ENCODE assay signal across 10 cellular contexts in genomic region chr18:24734058-24734457, GRCh38.
A peak's percentile ranks its signal among the peaks of the same experiment; 100 is the strongest.
DNase-seq lines count a peak whose midpoint lies in the region; ATAC-seq, FAIRE-seq and TF ChIP-seq lines count a peak whose summit lies in the region.
"Had no signal": no experiment of that assay in that cellular context is flagged by ENCODE, and none has a peak within 500 bp of the region (broad histone marks: within the 10 kb centered on the region; RNA-seq: fewer than 3 reads in every experiment).

No MANE protein-coding gene starts in this region.

- H3K9me3 ChIP-seq in HCT116 (ENCODE audit: control insufficient read depth in 1 of 2, insufficient read depth in 1 of 2, low read depth in 1 of 2, low read length in 2 of 2): no peaks in the 10 kb centered on the region

- no peak overlapping the region for H3K4me3 ChIP-seq in HCT116 (replicated peaks in 1 of 2; ENCODE audit: low read depth in 1 of 2, low read length in 2 of 2)

- H3K79me2 ChIP-seq in HCT116 (ENCODE audit: insufficient read depth, low read length): no peaks in the 10 kb centered on the region

- H3K9me2 ChIP-seq in HCT116 (ENCODE audit: insufficient read depth): no peaks in the 10 kb centered on the region

- POLR2A ChIA-PET in HCT116 (lab: Charles Lee): no interaction called here

- no peak for TF ChIP-seq POLR2A in HCT116 (IDR thresholded peaks at IDR 0.05; ENCODE audit: borderline replicate concordance, extremely low read depth, insufficient read depth, insufficient read length)
- TF ChIP-seq POLR2A in GM12891 (IDR thresholded peaks at IDR 0.05; ENCODE audit: low read depth, low read length): no peak

- no peaks in the 10 kb centered on the region for H3K36me3 ChIP-seq in HCT116 (ENCODE audit: control insufficient read depth in 1 of 2, insufficient read depth in 2 of 2, low read length in 2 of 2)

- CTCF ChIA-PET in HCT116 (lab: Charles Lee): no interaction called here

- no TSS peak for BruUV-seq in HCT116 (replicated peaks; lab: Mats Ljungman, UMichigan)

- peak; percentile 74 for TF ChIP-seq CTCF in C4-2B (conservative IDR thresholded peaks at IDR 0.05)
- TF ChIP-seq CTCF in HCT116 (IDR thresholded peaks at IDR 0.05 in 2 of 3, conservative IDR thresholded peaks at IDR 0.05 in 1 of 3; ENCODE audit: borderline replicate concordance in 1 of 3, insufficient read depth in 1 of 3, low read depth in 2 of 3, low read length in 2 of 3): peak; percentile 7 to 46 (median 25); a peak in 4 of 6 replicates

- no peaks in the 10 kb centered on the region for H3K4me1 ChIP-seq in HCT116 (ENCODE audit: control insufficient read depth in 1 of 2, insufficient read depth in 2 of 2, low read length in 2 of 2)

- H3K27me3 ChIP-seq in HCT116 (ENCODE audit: insufficient read depth, low read length): peaks cover 17% of the 10 kb centered on the region

- no peaks in the 10 kb centered on the region for H3K4me1 Mint-ChIP-seq in activated T-helper 1 cell treated with anti-CD3 and anti-CD28 coated beads, Interleukin-12 subunit alpha, Interleukin-12 subunit beta, Interleukin-2, Interleukin-4 antibody, amounts not matched to agents 30 ng/mL and 10 ng/mL and 1 ng/mL, durations not matched to agents 14 hours and 24 hours and 36 hours (ENCODE audit: low read depth)

- H3K4me3 Mint-ChIP-seq in activated T-helper 1 cell treated with anti-CD3 and anti-CD28 coated beads, Interleukin-12 subunit alpha, Interleukin-12 subunit beta, Interleukin-2, Interleukin-4 antibody, amounts not matched to agents 30 ng/mL and 10 ng/mL and 1 ng/mL, durations not matched to agents 14 hours and 24 hours and 36 hours: no peak overlapping the region
- H3K4me3 Mint-ChIP-seq: dendritic cell treated with granulocyte-macrophage colony-stimulating factor and Interleukin-4, amounts not matched to agents 40 ng/mL and 50 ng/mL, for 4 days had no signal

- intact Hi-C loops in HCT116 (cut with micrococcal nuclease): loop anchor here (2.0 kb wide), 1 partner anchor 189 kb away; no protein-coding TSS in a partner anchor
- intact Hi-C loops in activated T-helper 1 cell treated with anti-CD3 and anti-CD28 coated beads, Interleukin-12 subunit alpha, Interleukin-12 subunit beta, Interleukin-2, Interleukin-4 antibody, amounts not matched to agents 30 ng/mL and 10 ng/mL and 1 ng/mL, durations not matched to agents 14 hours and 24 hours and 36 hours (cut with micrococcal nuclease): no loop called here

- DNase-seq in HCT116 (ENCODE audit: low read depth, low spot score) (no peak), SK-N-DZ (ENCODE audit: low spot score) (peak; percentile 51), islet precursor cell (peak; percentile 79), GM12891 (ENCODE audit: insufficient read length, low spot score) (no peak)
- no peak for DNase-seq in effector CD8-positive, alpha-beta T cell (lab: John Stamatoyannopoulos, UW)
- no peak for DNase-seq in activated T-helper 1 cell treated with anti-CD3 and anti-CD28 coated beads, Interleukin-12 subunit alpha, Interleukin-12 subunit beta, Interleukin-2, Interleukin-4 antibody, amounts not matched to agents 30 ng/mL and 10 ng/mL and 1 ng/mL, durations not matched to agents 14 hours and 24 hours and 36 hours (ENCODE audit: low spot score)
- DNase-seq: activated CD4-positive, alpha-beta T cell treated with anti-CD3 and anti-CD28 coated beads for 1 hour had no signal

- no peak overlapping the region for H3K27ac ChIP-seq in C4-2B
- no peak overlapping the region for H3K27ac ChIP-seq in HCT116 (ENCODE audit: low read depth, low read length)

- H3K36me3 Mint-ChIP-seq in activated T-helper 1 cell treated with anti-CD3 and anti-CD28 coated beads, Interleukin-12 subunit alpha, Interleukin-12 subunit beta, Interleukin-2, Interleukin-4 antibody, amounts not matched to agents 30 ng/mL and 10 ng/mL and 1 ng/mL, durations not matched to agents 14 hours and 24 hours and 36 hours (ENCODE audit: low read depth): no peaks in the 10 kb centered on the region

- H3K27me3 Mint-ChIP-seq in activated T-helper 1 cell treated with anti-CD3 and anti-CD28 coated beads, Interleukin-12 subunit alpha, Interleukin-12 subunit beta, Interleukin-2, Interleukin-4 antibody, amounts not matched to agents 30 ng/mL and 10 ng/mL and 1 ng/mL, durations not matched to agents 14 hours and 24 hours and 36 hours (ENCODE audit: insufficient read depth): no peaks in the 10 kb centered on the region
- H3K27me3 Mint-ChIP-seq: dendritic cell treated with granulocyte-macrophage colony-stimulating factor and Interleukin-4, amounts not matched to agents 40 ng/mL and 50 ng/mL, for 4 days had no signal

- FAIRE-seq in GM12891 (lab: Jason Lieb, UNC): no peak

- H3K9me3 Mint-ChIP-seq in activated T-helper 1 cell treated with anti-CD3 and anti-CD28 coated beads, Interleukin-12 subunit alpha, Interleukin-12 subunit beta, Interleukin-2, Interleukin-4 antibody, amounts not matched to agents 30 ng/mL and 10 ng/mL and 1 ng/mL, durations not matched to agents 14 hours and 24 hours and 36 hours: no peaks in the 10 kb centered on the region
- H3K9me3 Mint-ChIP-seq: dendritic cell treated with granulocyte-macrophage colony-stimulating factor and Interleukin-4, amounts not matched to agents 40 ng/mL and 50 ng/mL, for 4 days had no signal

- H3K4me2 ChIP-seq in HCT116 (ENCODE audit: low read length): no peak overlapping the region

- TF ChIP-seq RAD21 in HCT116 (IDR thresholded peaks at IDR 0.05; ENCODE audit: low read depth): peak; percentile 45; the same call in 1 of the 2 replicates

- RAD21 ChIA-PET in HCT116 (lab: Charles Lee; ENCODE audit: low non-redundant PET in 1 of 2, low total read pairs in 2 of 2, uncharacterized antibody in 2 of 2, unreplicated experiment in 2 of 2): no interaction called here

- H3K9ac ChIP-seq in HCT116 (ENCODE audit: low read length): no peak overlapping the region

- no peaks in the 10 kb centered on the region for H4K20me1 ChIP-seq in HCT116 (ENCODE audit: insufficient read depth)

- H3K27ac Mint-ChIP-seq in activated T-helper 1 cell treated with anti-CD3 and anti-CD28 coated beads, Interleukin-12 subunit alpha, Interleukin-12 subunit beta, Interleukin-2, Interleukin-4 antibody, amounts not matched to agents 30 ng/mL and 10 ng/mL and 1 ng/mL, durations not matched to agents 14 hours and 24 hours and 36 hours: no peak overlapping the region
- H3K27ac Mint-ChIP-seq: dendritic cell treated with granulocyte-macrophage colony-stimulating factor and Interleukin-4, amounts not matched to agents 40 ng/mL and 50 ng/mL, for 4 days had no signal

- no peak overlapping the region for H2AFZ ChIP-seq in HCT116 (ENCODE audit: low read depth, low read length, poor library complexity, severe bottlenecking)

- ATAC-seq in HCT116 (peak; percentile 72), HG02852 (IDR thresholded peaks at IDR 0.05; ENCODE audit: unreplicated experiment) (no peak)

TF ChIP-seq in HCT116, 20 proteins besides CTCF, POLR2A, EP300 and RAD21:
- no peak for TF ChIP-seq JUND (IDR thresholded peaks at IDR 0.05)
- TF ChIP-seq ZBTB33 (IDR thresholded peaks at IDR 0.05; ENCODE audit: extremely low read depth, insufficient replicate concordance, low read length): no peak
- no peak for TF ChIP-seq EGR1 (IDR thresholded peaks at IDR 0.05; ENCODE audit: low read depth)
TF ChIP-seq in HCT116: peak in this region for 0.

TF ChIP-seq in GM12891, 5 proteins besides CTCF, POLR2A, EP300 and RAD21:
- TF ChIP-seq POLR2AphosphoS5 (IDR thresholded peaks at IDR 0.05; ENCODE audit: low read depth, low read length): no peak
- no peak for TF ChIP-seq PAX5 (IDR thresholded peaks at IDR 0.05; ENCODE audit: insufficient read depth, low read length, severe bottlenecking)

Comparison
In these comparisons a context has a peak if more than half of its experiments do, and no peak if none do; other contexts are left out.
1. DNase-seq: peak in SK-N-DZ (single experiment) and islet precursor cell (single experiment); none in HCT116 (single experiment), effector CD8-positive, alpha-beta T cell (single experiment), GM12891 (single experiment) and activated T-helper 1 cell treated with anti-CD3 and anti-CD28 coated beads, Interleukin-12 subunit alpha, Interleukin-12 subunit beta, Interleukin-2, Interleukin-4 antibody, amounts not matched to agents 30 ng/mL and 10 ng/mL and 1 ng/mL, durations not matched to agents 14 hours and 24 hours and 36 hours (single experiment).